In genomic region chr9:129309041-129309430, GRCh38 we compare ENCODE assay signal across 34 cellular contexts.
A peak's percentile ranks its signal among the peaks of the same experiment; 100 is the strongest.
DNase-seq lines count a peak whose midpoint lies in the region; ATAC-seq, FAIRE-seq and TF ChIP-seq lines count a peak whose summit lies in the region.
"Had no signal": no experiment of that assay in that cellular context is flagged by ENCODE, and none has a peak within 500 bp of the region (broad histone marks: within the 10 kb centered on the region; RNA-seq: fewer than 3 reads in every experiment).

No MANE protein-coding gene starts in this region.

- no peak overlapping the region for H3K4me3 Mint-ChIP-seq in activated CD8-positive, alpha-beta memory T cell treated with anti-CD3 and anti-CD28 coated beads, Interleukin-2, amount 10 ng/mL, durations not matched to agents 7 days and 5 days
- H3K4me3 Mint-ChIP-seq: activated CD4-positive, alpha-beta T cell treated with anti-CD3 and anti-CD28 coated beads, Interleukin-2, amount 10 ng/mL, durations not matched to agents 24 days and 14 days; stimulated activated memory B cell treated with anti-CD40 and anti-IgM and Interleukin-4, amounts not matched to agents 10 μg/mL and 1 μg/mL and 100 μg/mL, for 72 hours had no signal

- no peak overlapping the region for H3K27ac ChIP-seq in H1 (ENCODE audit: low read depth, low read length)
- H3K27ac ChIP-seq: esophagus muscularis mucosa, psoas muscle, SJSA1, upper lobe of left lung, VCaP had no signal

- H3K9me3 ChIP-seq in H1 (ENCODE audit: insufficient read depth in 2 of 2, low read depth in 1 of 2, low read length in 1 of 2), result no peaks in the 10 kb centered on the region
- H3K9me3 ChIP-seq: Caco-2, esophagus muscularis mucosa, psoas muscle, SJSA1, upper lobe of left lung had no signal

- no peak overlapping the region for H4K8ac ChIP-seq in H1 (ENCODE audit: extremely low read depth, insufficient read depth, low read length)

- H3K4me1 ChIP-seq in H1 (replicated peaks in 1 of 4; ENCODE audit: control insufficient read depth in 3 of 4, insufficient read depth in 4 of 4, low read length in 3 of 4), result peaks cover 0 to 3% (median 0%) of the 10 kb centered on the region in 4 experiments; a peak in 2 of 7 replicates
- H3K4me1 ChIP-seq: esophagus muscularis mucosa, psoas muscle, SJSA1, upper lobe of left lung had no signal

- no peak overlapping the region for H3K14ac ChIP-seq in H1 (ENCODE audit: insufficient read length)

- H3K36me3 ChIP-seq in H1 (ENCODE audit: control insufficient read depth in 2 of 4, insufficient read depth in 4 of 4, low read length in 3 of 4), result no peaks in the 10 kb centered on the region
- H3K36me3 ChIP-seq: esophagus muscularis mucosa, SJSA1, upper lobe of left lung had no signal

- no peak overlapping the region for H2BK5ac ChIP-seq in H1 (ENCODE audit: low read depth, low read length)

- CTCF ChIA-PET in activated CD8-positive, alpha-beta memory T cell treated with anti-CD3 and anti-CD28 coated beads, Interleukin-2, amount 10 ng/mL, durations not matched to agents 7 days and 5 days (lab: Charles Lee), result interaction anchor here (2.2 kb wide), 1 partner anchor 135 kb away, joined by 6 read pairs; no protein-coding TSS in a partner anchor
- CTCF ChIA-PET in H1 (lab: Charles Lee; ENCODE audit: partially characterized antibody), result interaction anchor here (0.9 to 3.7 kb wide), 4 partner anchors 16 to 167 kb away, joined by 3 to 10 read pairs (median 4); no protein-coding TSS in a partner anchor

- no peak overlapping the region for H3K18ac ChIP-seq in H1 (ENCODE audit: extremely low read depth, low read length)

- no peak overlapping the region for H2BK12ac ChIP-seq in H1 (ENCODE audit: low read depth, low read length)

- FAIRE-seq in H1 (lab: Jason Lieb, UNC), result no peak
- FAIRE-seq: endometrium, GM12892, islet of Langerhans had no signal

- no peak for TF ChIP-seq POLR2A in H1 (IDR thresholded peaks at IDR 0.05; ENCODE audit: control extremely low read depth in 1 of 2, low read depth in 2 of 2, low read length in 2 of 2)

- ATAC-seq in activated CD8-positive, alpha-beta memory T cell treated with anti-CD3 and anti-CD28 coated beads, Interleukin-2, amount 10 ng/mL, durations not matched to agents 7 days and 5 days, result no peak
- ATAC-seq in sciatic nerve, result no peak
- no peak for ATAC-seq in GM19463 (IDR thresholded peaks at IDR 0.05; ENCODE audit: unreplicated experiment)
- no peak for ATAC-seq in left colon
- ATAC-seq in HG03442 (IDR thresholded peaks at IDR 0.05; ENCODE audit: unreplicated experiment), result no peak
- ATAC-seq: activated naive CD4-positive, alpha-beta T cell treated with anti-CD3 and anti-CD28 coated beads, Interleukin-2, amount 50 U/mL, for 72 hours; stimulated activated memory B cell treated with anti-CD40 and anti-IgM and Interleukin-4, amounts not matched to agents 10 μg/mL and 1 μg/mL and 100 μg/mL, for 72 hours had no signal

- H2BK120ac ChIP-seq in H1 (replicated peaks; ENCODE audit: low read depth, low read length), result no peak overlapping the region

- no peak overlapping the region for H4K5ac ChIP-seq in H1 (ENCODE audit: insufficient read length, low read depth, low read length)

- H4K91ac ChIP-seq in H1 (replicated peaks; ENCODE audit: insufficient read length, low read length), result no peak overlapping the region

- TF ChIP-seq EP300 in H1 (IDR thresholded peaks at IDR 0.05; ENCODE audit: borderline replicate concordance in 1 of 2, low read depth in 2 of 2, low read length in 2 of 2), result no peak

- H2BK20ac ChIP-seq in H1 (ENCODE audit: low read length), result no peak overlapping the region

- H3K27me3 ChIP-seq in H1 (replicated peaks in 1 of 4; ENCODE audit: control insufficient read depth in 3 of 4, extremely low read depth in 1 of 4, insufficient read depth in 3 of 4, low read length in 3 of 4), result no peaks in the 10 kb centered on the region; a peak in 1 of 7 replicates
- H3K27me3 ChIP-seq: esophagus muscularis mucosa, SJSA1, upper lobe of left lung had no signal

- 0 out of 2 replicates have a peak overlapping the region, but pooled peaks have one; percentile 5 for H2AK5ac ChIP-seq in H1 (ENCODE audit: low read depth, low read length)

- H3K9ac ChIP-seq in H1 (replicated peaks in 1 of 4; ENCODE audit: extremely low read depth in 1 of 4, low read depth in 3 of 4, low read length in 3 of 4), result no peak overlapping the region

- H3K4me2 ChIP-seq in H1 (ENCODE audit: insufficient read depth in 1 of 2, low read depth in 2 of 2, low read length in 2 of 2), result no peak overlapping the region

- peaks cover 10% of the 10 kb centered on the region for H3K27me3 Mint-ChIP-seq in activated CD8-positive, alpha-beta memory T cell treated with anti-CD3 and anti-CD28 coated beads, Interleukin-2, amount 10 ng/mL, durations not matched to agents 7 days and 5 days

- 96% methylated on average over 8 of the region's 8 CpGs; no CpG with 5 or more reads in 1 of the 2 experiments for WGBS in H1 (ENCODE audit: extremely low coverage in 1 of 2, insufficient coverage in 1 of 2, insufficient read length in 1 of 2, insufficient replicate concordance in 2 of 2, low coverage in 1 of 2, low lambda C conversion rate in 2 of 2, missing lambda C conversion rate in 1 of 2), 2 experiments

- no peaks in the 10 kb centered on the region for H3K36me3 Mint-ChIP-seq in activated CD8-positive, alpha-beta memory T cell treated with anti-CD3 and anti-CD28 coated beads, Interleukin-2, amount 10 ng/mL, durations not matched to agents 7 days and 5 days
- H3K36me3 Mint-ChIP-seq: activated naive CD4-positive, alpha-beta T cell treated with anti-CD3 and anti-CD28 coated beads, Interleukin-2, amount 50 U/mL, for 72 hours; CD14-positive monocyte; naive B cell; stimulated activated memory B cell treated with anti-CD40 and anti-IgM and Interleukin-4, amounts not matched to agents 10 μg/mL and 1 μg/mL and 100 μg/mL, for 72 hours had no signal

- H2AFZ ChIP-seq in H1 (ENCODE audit: low read length), result no peak overlapping the region

- H3K23me2 ChIP-seq in H1 (ENCODE audit: low read depth, low read length), result no peaks in the 10 kb centered on the region

- H2BK15ac ChIP-seq in H1 (ENCODE audit: low read length), result no peak overlapping the region

- no peaks in the 10 kb centered on the region for H4K20me1 ChIP-seq in H1 (replicated peaks in 1 of 2; ENCODE audit: control insufficient read depth in 1 of 2, insufficient read depth in 2 of 2, low read length in 2 of 2)

- no peaks in the 10 kb centered on the region for H3K79me2 ChIP-seq in H1 (ENCODE audit: control insufficient read depth in 1 of 2, insufficient read depth in 2 of 2, low read length in 2 of 2)

- H3K56ac ChIP-seq in H1 (replicated peaks; ENCODE audit: insufficient read length, low read depth, low read length), result no peak overlapping the region

- no peak overlapping the region for H3K27ac Mint-ChIP-seq in activated CD8-positive, alpha-beta memory T cell treated with anti-CD3 and anti-CD28 coated beads, Interleukin-2, amount 10 ng/mL, durations not matched to agents 7 days and 5 days
- H3K27ac Mint-ChIP-seq: activated CD4-positive, alpha-beta T cell treated with anti-CD3 and anti-CD28 coated beads, Interleukin-2, amount 10 ng/mL, durations not matched to agents 24 days and 14 days; activated naive CD4-positive, alpha-beta T cell treated with anti-CD3 and anti-CD28 coated beads, Interleukin-2, amount 50 U/mL, for 72 hours; CD14-positive monocyte; stimulated activated memory B cell treated with anti-CD40 and anti-IgM and Interleukin-4, amounts not matched to agents 10 μg/mL and 1 μg/mL and 100 μg/mL, for 72 hours had no signal

- POLR2A ChIA-PET in H1 (lab: Charles Lee; ENCODE audit: partially characterized antibody), result interaction anchor here (0.8 kb wide), 1 partner anchor 15 kb away, joined by 3 read pairs; no protein-coding TSS in a partner anchor

- peak; percentile 23 for DNase-seq in activated CD8-positive, alpha-beta memory T cell treated with anti-CD3 and anti-CD28 coated beads, Interleukin-2, amount 10 ng/mL, durations not matched to agents 7 days and 5 days
- DNase-seq in activated CD8-positive, alpha-beta memory T cell treated with anti-CD3 and anti-CD28 coated beads, Interleukin-2, amount 50 U/mL, for 48 hours, result no peak
- peak; percentile 3 for DNase-seq in AG20443 (ENCODE audit: low spot score)
- no peak for DNase-seq in H1 (ENCODE audit: low read depth in 1 of 2, low spot score in 2 of 2)
- peak; percentile 25 for DNase-seq in sciatic nerve (ENCODE audit: low spot score)
- no peak for DNase-seq in left colon
- DNase-seq: activated CD4-positive, alpha-beta T cell treated with anti-CD3 and anti-CD28 coated beads, Interleukin-2, amount 10 ng/mL, durations not matched to agents 24 days and 14 days; caudate nucleus; dermis blood vessel endothelial cell; DMS53; foreskin fibroblast; H7; Kasumi-1; midbrain; MV-4-11; naive B cell; NCI-H446 treated with DMSO at 0.1 percent for 48 hours; nucleus accumbens; substantia nigra; T-helper 9 cell had no signal

- no peak overlapping the region for H3K4me3 ChIP-seq in H1 (ENCODE audit: extremely low read depth in 1 of 4, insufficient read depth in 2 of 4, low read depth in 3 of 4, low read length in 4 of 4)
- H3K4me3 ChIP-seq: esophagus muscularis mucosa, psoas muscle, SJSA1, upper lobe of left lung had no signal

- no peak for TF ChIP-seq RAD21 in H1 (IDR thresholded peaks at IDR 0.05 in 1 of 2, conservative IDR thresholded peaks at IDR 0.05 in 1 of 2; ENCODE audit: low read depth in 2 of 2, low read length in 2 of 2)

- intact Hi-C loops in sciatic nerve (cut with DNase I) (no loop called here), left colon (cut with DNase I, micrococcal nuclease) (no loop called here)

- no peak overlapping the region for H3K23ac ChIP-seq in H1 (ENCODE audit: insufficient read length)

- H3K4ac ChIP-seq in H1 (replicated peaks; ENCODE audit: insufficient read length, low read depth, low read length), result no peak overlapping the region

- no peak for TF ChIP-seq CTCF in H1 (IDR thresholded peaks at IDR 0.05; ENCODE audit: control extremely low read depth in 1 of 3, insufficient read depth in 1 of 3, low read depth in 1 of 3, low read length in 3 of 3)

- no peaks in the 10 kb centered on the region for H3K79me1 ChIP-seq in H1 (ENCODE audit: low read depth, low read length)

- H3K9me3 Mint-ChIP-seq in activated CD8-positive, alpha-beta memory T cell treated with anti-CD3 and anti-CD28 coated beads, Interleukin-2, amount 10 ng/mL, durations not matched to agents 7 days and 5 days (ENCODE audit: low read depth), result no peaks in the 10 kb centered on the region
- H3K9me3 Mint-ChIP-seq: activated CD4-positive, alpha-beta T cell treated with anti-CD3 and anti-CD28 coated beads, Interleukin-2, amount 10 ng/mL, durations not matched to agents 24 days and 14 days; activated naive CD4-positive, alpha-beta T cell treated with anti-CD3 and anti-CD28 coated beads, Interleukin-2, amount 50 U/mL, for 72 hours had no signal

- H3K4me1 Mint-ChIP-seq in activated CD8-positive, alpha-beta memory T cell treated with anti-CD3 and anti-CD28 coated beads, Interleukin-2, amount 10 ng/mL, durations not matched to agents 7 days and 5 days, result no peaks in the 10 kb centered on the region
- H3K4me1 Mint-ChIP-seq: CD14-positive monocyte; stimulated activated memory B cell treated with anti-CD40 and anti-IgM and Interleukin-4, amounts not matched to agents 10 μg/mL and 1 μg/mL and 100 μg/mL, for 72 hours had no signal

TF ChIP-seq in H1, 55 proteins besides CTCF, POLR2A, EP300 and RAD21 (continues in another document):
- no peak for TF ChIP-seq RXRA (IDR thresholded peaks at IDR 0.05; ENCODE audit: insufficient read depth, low read depth, low read length)
- peak; percentile 76 for TF ChIP-seq KDM1A (IDR thresholded peaks at IDR 0.05; ENCODE audit: borderline replicate concordance, low read length)

Comparison
In these comparisons a context has a peak if more than half of its experiments do, and no peak if none do; other contexts are left out.
1. DNase-seq: peak in activated CD8-positive, alpha-beta memory T cell treated with anti-CD3 and anti-CD28 coated beads, Interleukin-2, amount 10 ng/mL, durations not matched to agents 7 days and 5 days (single experiment), AG20443 (single experiment) and sciatic nerve (single experiment); none in activated CD8-positive, alpha-beta memory T cell treated with anti-CD3 and anti-CD28 coated beads, Interleukin-2, amount 50 U/mL, for 48 hours (single experiment), H1 (0 of 2) and left colon (0 of 2).